ENCODE assay signal across 1 cellular context in the genomic region with DNA sequence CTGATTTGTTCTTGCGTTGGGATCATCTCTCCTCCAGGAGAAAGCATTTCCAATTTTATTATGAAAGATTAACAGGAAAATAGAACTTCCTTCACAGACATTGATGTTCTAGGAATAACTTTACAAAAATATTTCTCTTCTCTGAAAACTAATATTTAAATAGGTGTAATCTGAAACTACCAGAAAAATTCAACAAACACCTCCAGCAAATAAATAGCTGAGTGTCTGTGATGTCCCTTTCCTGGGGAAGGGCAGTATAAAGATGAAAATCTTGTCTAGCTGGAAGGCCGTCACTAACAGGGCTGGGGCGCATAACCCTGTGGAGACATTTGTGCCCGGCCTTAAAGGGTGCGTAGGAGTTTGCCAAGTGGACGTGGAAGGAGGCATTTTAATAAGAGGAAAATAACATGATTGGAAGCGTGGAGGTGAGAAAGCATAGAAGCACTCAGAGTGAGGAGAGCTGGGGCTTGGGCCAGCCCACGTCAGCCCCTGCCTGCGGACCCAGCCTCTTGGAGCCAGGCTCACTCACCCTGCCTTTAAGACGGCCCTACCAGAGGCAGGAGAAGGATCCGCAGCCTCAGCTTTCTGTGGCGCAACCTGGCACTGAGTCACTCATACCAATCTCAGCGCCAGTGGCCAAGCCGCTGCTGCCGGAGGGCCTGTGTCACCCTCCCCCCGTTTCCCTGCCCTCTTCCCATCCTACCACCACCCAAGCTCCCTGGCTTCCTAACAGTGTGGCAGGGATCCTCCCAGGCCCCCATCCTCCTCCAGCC.
TF ChIP-seq lines count a peak whose summit lies in the region.

No MANE protein-coding gene starts in this region.

TF ChIP-seq in HepG2, 621 proteins besides CTCF, POLR2A, EP300 and RAD21 (continued from another document and continues in another):
- TF ChIP-seq, protein P1, sequence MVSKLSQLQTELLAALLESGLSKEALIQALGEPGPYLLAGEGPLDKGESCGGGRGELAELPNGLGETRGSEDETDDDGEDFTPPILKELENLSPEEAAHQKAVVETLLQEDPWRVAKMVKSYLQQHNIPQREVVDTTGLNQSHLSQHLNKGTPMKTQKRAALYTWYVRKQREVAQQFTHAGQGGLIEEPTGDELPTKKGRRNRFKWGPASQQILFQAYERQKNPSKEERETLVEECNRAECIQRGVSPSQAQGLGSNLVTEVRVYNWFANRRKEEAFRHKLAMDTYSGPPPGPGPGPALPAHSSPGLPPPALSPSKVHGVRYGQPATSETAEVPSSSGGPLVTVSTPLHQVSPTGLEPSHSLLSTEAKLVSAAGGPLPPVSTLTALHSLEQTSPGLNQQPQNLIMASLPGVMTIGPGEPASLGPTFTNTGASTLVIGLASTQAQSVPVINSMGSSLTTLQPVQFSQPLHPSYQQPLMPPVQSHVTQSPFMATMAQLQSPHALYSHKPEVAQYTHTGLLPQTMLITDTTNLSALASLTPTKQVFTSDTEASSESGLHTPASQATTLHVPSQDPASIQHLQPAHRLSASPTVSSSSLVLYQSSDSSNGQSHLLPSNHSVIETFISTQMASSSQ (IDR thresholded peaks at IDR 0.05; ENCODE audit: low read depth): no peak
- TF ChIP-seq, protein P1 (CRISPR knock-in tag; IDR thresholded peaks at IDR 0.05; ENCODE audit: borderline replicate concordance): peak; percentile 25; the same call in 1 of the 2 replicates
- TF ChIP-seq ZNF605 (CRISPR knock-in tag; IDR thresholded peaks at IDR 0.05) (0 out of 2 replicates have a peak, but pooled peaks have one; percentile 45), LCORL (IDR thresholded peaks at IDR 0.05) (no peak), LCORL (CRISPR knock-in tag; IDR thresholded peaks at IDR 0.05) (no peak), HMG20A (CRISPR knock-in tag; IDR thresholded peaks at IDR 0.05; ENCODE audit: borderline replicate concordance) (no peak), ATF7 (IDR thresholded peaks at IDR 0.05) (no peak), ATF7 (CRISPR knock-in tag; IDR thresholded peaks at IDR 0.05) (peak; percentile 78; the same call in 1 of the 2 replicates), ZNF782 (CRISPR knock-in tag; IDR thresholded peaks at IDR 0.05; ENCODE audit: borderline replicate concordance) (peak; percentile 51; the same call in 1 of the 2 replicates), FOXC1 (CRISPR knock-in tag; IDR thresholded peaks at IDR 0.05; ENCODE audit: borderline replicate concordance) (peak; percentile 52; the same call in 1 of the 2 replicates), ZMYM3 (CRISPR knock-in tag; IDR thresholded peaks at IDR 0.05) (0 out of 2 replicates have a peak, but pooled peaks have one; percentile 9), ZNF333 (CRISPR knock-in tag; IDR thresholded peaks at IDR 0.05; ENCODE audit: borderline replicate concordance) (no peak), PITX1 (CRISPR knock-in tag; IDR thresholded peaks at IDR 0.05) (no peak), ONECUT2 (CRISPR knock-in tag; IDR thresholded peaks at IDR 0.05) (no peak), ZBTB21 (CRISPR knock-in tag; IDR thresholded peaks at IDR 0.05) (no peak), ZNF652 (CRISPR knock-in tag; IDR thresholded peaks at IDR 0.05; ENCODE audit: borderline replicate concordance, low read depth) (no peak), ZSCAN12 (CRISPR knock-in tag; IDR thresholded peaks at IDR 0.05) (no peak), SIX1 (CRISPR knock-in tag; IDR thresholded peaks at IDR 0.05; ENCODE audit: borderline replicate concordance) (peak; percentile 65; the same call in 1 of the 2 replicates), HNRNPLL (IDR thresholded peaks at IDR 0.05; ENCODE audit: low read depth, low read length, poor library complexity, severe bottlenecking) (peak; percentile 18), ZNF772 (CRISPR knock-in tag; IDR thresholded peaks at IDR 0.05) (no peak), ZNF33B (CRISPR knock-in tag; IDR thresholded peaks at IDR 0.05) (no peak), BORCS8-MEF2B (CRISPR knock-in tag; IDR thresholded peaks at IDR 0.05) (no peak), FOSL2 (CRISPR knock-in tag; IDR thresholded peaks at IDR 0.05) (peak; percentile 56; the same call in 1 of the 2 replicates), ZNF292 (CRISPR knock-in tag; IDR thresholded peaks at IDR 0.05; ENCODE audit: borderline replicate concordance, low read depth) (peak; percentile 72), SNAPC2 (CRISPR knock-in tag; IDR thresholded peaks at IDR 0.05) (no peak), AFF4 (CRISPR knock-in tag; IDR thresholded peaks at IDR 0.05) (no peak), IRF1 (CRISPR knock-in tag; IDR thresholded peaks at IDR 0.05; ENCODE audit: low read depth) (no peak), ZNF280B (CRISPR knock-in tag; IDR thresholded peaks at IDR 0.05; ENCODE audit: borderline replicate concordance) (peak; percentile 77; the same call in 1 of the 2 replicates), SP5 (CRISPR knock-in tag; IDR thresholded peaks at IDR 0.05; ENCODE audit: borderline replicate concordance, low read depth) (no peak), ZNF616 (CRISPR knock-in tag; IDR thresholded peaks at IDR 0.05; ENCODE audit: low read depth) (no peak), SRF (IDR thresholded peaks at IDR 0.05; ENCODE audit: low read depth, low read length) (no peak), ZNF446 (CRISPR knock-in tag; IDR thresholded peaks at IDR 0.05) (no peak), ZBTB38 (CRISPR knock-in tag; IDR thresholded peaks at IDR 0.05) (peak; percentile 74; the same call in 1 of the 2 replicates), E2F5 (CRISPR knock-in tag; conservative IDR thresholded peaks at IDR 0.05) (no peak), ZFAT (CRISPR knock-in tag; conservative IDR thresholded peaks at IDR 0.05) (no peak), ARID2 (CRISPR knock-in tag; IDR thresholded peaks at IDR 0.05; ENCODE audit: borderline replicate concordance) (no peak), SP140L (CRISPR knock-in tag; IDR thresholded peaks at IDR 0.05; ENCODE audit: borderline replicate concordance) (no peak)
- TF ChIP-seq, protein P2, sequence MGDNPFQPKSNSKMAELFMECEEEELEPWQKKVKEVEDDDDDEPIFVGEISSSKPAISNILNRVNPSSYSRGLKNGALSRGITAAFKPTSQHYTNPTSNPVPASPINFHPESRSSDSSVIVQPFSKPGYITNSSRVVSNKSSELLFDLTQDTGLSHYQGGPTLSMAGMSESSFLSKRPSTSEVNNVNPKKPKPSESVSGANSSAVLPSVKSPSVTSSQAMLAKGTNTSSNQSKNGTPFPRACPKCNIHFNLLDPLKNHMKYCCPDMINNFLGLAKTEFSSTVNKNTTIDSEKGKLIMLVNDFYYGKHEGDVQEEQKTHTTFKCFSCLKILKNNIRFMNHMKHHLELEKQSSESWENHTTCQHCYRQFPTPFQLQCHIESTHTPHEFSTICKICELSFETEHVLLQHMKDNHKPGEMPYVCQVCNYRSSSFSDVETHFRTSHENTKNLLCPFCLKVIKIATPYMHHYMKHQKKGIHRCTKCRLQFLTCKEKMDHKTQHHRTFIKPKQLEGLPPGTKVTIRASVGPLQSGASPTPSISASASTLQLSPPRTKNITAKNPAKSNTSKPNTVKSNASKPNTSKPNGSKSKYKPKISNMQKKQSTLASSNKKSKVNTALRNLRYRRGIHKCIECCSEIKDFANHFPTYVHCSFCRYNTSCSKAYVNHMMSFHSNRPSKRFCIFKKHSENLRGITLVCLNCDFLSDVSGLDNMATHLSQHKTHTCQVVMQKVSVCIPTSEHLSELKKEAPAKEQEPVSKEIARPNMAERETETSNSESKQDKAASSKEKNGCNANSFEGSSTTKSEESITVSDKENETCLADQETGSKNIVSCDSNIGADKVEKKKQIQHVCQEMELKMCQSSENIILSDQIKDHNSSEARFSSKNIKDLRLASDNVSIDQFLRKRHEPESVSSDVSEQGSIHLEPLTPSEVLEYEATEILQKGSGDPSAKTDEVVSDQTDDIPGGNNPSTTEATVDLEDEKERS (CRISPR knock-in tag; IDR thresholded peaks at IDR 0.05): no peak
- TF ChIP-seq, protein P3, sequence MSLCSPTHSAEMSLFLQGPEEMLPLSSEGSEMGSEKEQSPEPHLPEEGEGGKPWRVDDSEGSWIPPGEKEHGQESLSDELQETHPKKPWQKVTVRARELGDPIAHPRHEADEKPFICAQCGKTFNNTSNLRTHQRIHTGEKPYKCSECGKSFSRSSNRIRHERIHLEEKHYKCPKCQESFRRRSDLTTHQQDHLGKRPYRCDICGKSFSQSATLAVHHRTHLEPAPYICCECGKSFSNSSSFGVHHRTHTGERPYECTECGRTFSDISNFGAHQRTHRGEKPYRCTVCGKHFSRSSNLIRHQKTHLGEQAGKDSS (CRISPR knock-in tag; IDR thresholded peaks at IDR 0.05; ENCODE audit: borderline replicate concordance, low read depth): peak; percentile 52; the same call in 1 of the 2 replicates
- TF ChIP-seq, protein P4, sequence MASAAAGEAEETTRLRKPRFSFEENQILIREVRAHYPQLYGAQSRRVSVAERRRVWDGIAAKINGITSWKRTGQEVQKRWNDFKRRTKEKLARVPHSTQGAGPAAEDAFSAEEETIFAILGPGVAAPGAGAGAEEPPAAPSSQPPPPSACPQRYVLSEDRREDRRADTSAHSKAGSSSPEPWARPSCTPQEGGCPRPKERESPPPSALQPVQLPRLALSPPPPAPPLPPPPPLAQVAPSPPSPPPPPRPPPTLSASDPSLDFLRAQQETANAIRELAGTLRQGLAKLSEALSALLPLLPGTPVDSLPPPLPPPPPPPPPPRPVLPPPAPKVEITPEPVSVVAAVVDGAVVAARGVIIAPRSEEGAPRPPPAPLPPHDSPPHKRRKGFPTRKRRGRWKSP (CRISPR knock-in tag; IDR thresholded peaks at IDR 0.05): no peak
- TF ChIP-seq, protein P5, sequence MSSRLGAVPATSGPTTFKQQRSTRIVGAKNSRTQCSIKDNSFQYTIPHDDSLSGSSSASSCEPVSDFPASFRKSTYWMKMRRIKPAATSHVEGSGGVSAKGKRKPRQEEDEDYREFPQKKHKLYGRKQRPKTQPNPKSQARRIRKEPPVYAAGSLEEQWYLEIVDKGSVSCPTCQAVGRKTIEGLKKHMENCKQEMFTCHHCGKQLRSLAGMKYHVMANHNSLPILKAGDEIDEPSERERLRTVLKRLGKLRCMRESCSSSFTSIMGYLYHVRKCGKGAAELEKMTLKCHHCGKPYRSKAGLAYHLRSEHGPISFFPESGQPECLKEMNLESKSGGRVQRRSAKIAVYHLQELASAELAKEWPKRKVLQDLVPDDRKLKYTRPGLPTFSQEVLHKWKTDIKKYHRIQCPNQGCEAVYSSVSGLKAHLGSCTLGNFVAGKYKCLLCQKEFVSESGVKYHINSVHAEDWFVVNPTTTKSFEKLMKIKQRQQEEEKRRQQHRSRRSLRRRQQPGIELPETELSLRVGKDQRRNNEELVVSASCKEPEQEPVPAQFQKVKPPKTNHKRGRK (CRISPR knock-in tag; IDR thresholded peaks at IDR 0.05): 0 out of 2 replicates have a peak, but pooled peaks have one; percentile 25
